ENCODE assay signal across 11 cellular contexts in the genomic region with DNA sequence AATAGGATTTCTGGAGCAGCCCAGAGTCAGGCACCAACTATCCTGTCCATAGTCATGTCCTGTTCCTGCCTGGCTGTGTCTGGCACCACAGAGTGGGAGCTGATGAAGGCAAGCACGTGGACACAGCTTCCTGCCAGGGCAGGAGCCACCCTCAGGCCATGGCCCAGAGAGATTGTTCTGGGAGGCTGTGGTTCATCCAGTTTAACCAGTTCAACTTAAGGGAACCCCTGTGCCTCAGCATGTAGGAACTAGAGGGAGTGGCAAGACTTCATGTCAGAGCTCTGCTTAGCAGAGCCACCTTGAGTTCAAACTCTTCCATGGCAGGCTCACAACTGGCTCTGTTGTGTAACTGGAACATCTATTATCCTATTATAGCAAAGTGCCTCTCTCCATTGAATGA.
A peak's percentile ranks its signal among the peaks of the same experiment; 100 is the strongest.
DNase-seq lines count a peak whose midpoint lies in the region; ATAC-seq, FAIRE-seq and TF ChIP-seq lines count a peak whose summit lies in the region.
"Had no signal": no experiment of that assay in that cellular context is flagged by ENCODE, and none has a peak within 500 bp of the region (broad histone marks: within the 10 kb centered on the region; RNA-seq: fewer than 3 reads in every experiment).

No MANE protein-coding gene starts in this region.

- H3K27ac ChIP-seq in AG04450 (ENCODE audit: low read depth, low read length) (no peak overlapping the region), Karpas-422 (ENCODE audit: low read length) (no peak overlapping the region), H1 (ENCODE audit: low read depth, low read length) (no peak overlapping the region), liver (ENCODE audit: low read depth in 1 of 2, low read length in 2 of 2) (no peak overlapping the region)

- no peak overlapping the region for H2BK20ac ChIP-seq in H1 (ENCODE audit: low read length)

- H4K8ac ChIP-seq in H1 (ENCODE audit: extremely low read depth, insufficient read depth, low read length), result no peak overlapping the region

- TF ChIP-seq EP300 in H1 (IDR thresholded peaks at IDR 0.05; ENCODE audit: borderline replicate concordance in 1 of 2, low read depth in 2 of 2, low read length in 2 of 2), result no peak

- H3K56ac ChIP-seq in H1 (replicated peaks; ENCODE audit: insufficient read length, low read depth, low read length), result no peak overlapping the region

- H2BK12ac ChIP-seq in H1 (ENCODE audit: low read depth, low read length), result peak overlapping the region; percentile 11; the same call in 1 of the 2 replicates

- H4K20me1 ChIP-seq in Karpas-422 (ENCODE audit: insufficient read depth, low read depth, low read length), result no peaks in the 10 kb centered on the region
- no peaks in the 10 kb centered on the region for H4K20me1 ChIP-seq in H1 (replicated peaks in 1 of 2; ENCODE audit: control insufficient read depth in 1 of 2, insufficient read depth in 2 of 2, low read length in 2 of 2)

- no peak overlapping the region for H3K18ac ChIP-seq in H1 (ENCODE audit: extremely low read depth, low read length)

- CTCF ChIA-PET in AG04450 (lab: Charles Lee), result interaction anchor here (1.7 kb wide), 1 partner anchor 138 kb away, joined by 5 read pairs; no protein-coding TSS in a partner anchor
- CTCF ChIA-PET in H1 (lab: Charles Lee; ENCODE audit: partially characterized antibody), result interaction anchor here (0.9 to 2.5 kb wide), 12 partner anchors 9 to 289 kb away, joined by 3 to 12 read pairs (median 4); no protein-coding TSS in a partner anchor

- 0 out of 2 replicates have a peak overlapping the region, but pooled peaks have one; percentile 46 for H2BK15ac ChIP-seq in H1 (ENCODE audit: low read length)

- H2AFZ ChIP-seq in Karpas-422 (ENCODE audit: low read length), result no peak overlapping the region
- peak overlapping the region; percentile 78; the same call in 1 of the 2 replicates for H2AFZ ChIP-seq in H1 (ENCODE audit: low read length)

- 67% methylated on average over 1 of the region's 1 CpG; no CpG with 5 or more reads in 1 of the 2 experiments for WGBS in H1 (ENCODE audit: extremely low coverage in 1 of 2, insufficient coverage in 1 of 2, insufficient read length in 1 of 2, insufficient replicate concordance in 2 of 2, low coverage in 1 of 2, low lambda C conversion rate in 2 of 2, missing lambda C conversion rate in 1 of 2), 2 experiments
- WGBS in liver, result 60% methylated on average over 1 of the region's 1 CpG

- H2BK5ac ChIP-seq in H1 (ENCODE audit: low read depth, low read length), result no peak overlapping the region; the same call in 1 of the 2 replicates

- H3K4me1 ChIP-seq in Karpas-422 (ENCODE audit: low read length) (no peaks in the 10 kb centered on the region), H1 (replicated peaks in 1 of 4; ENCODE audit: control insufficient read depth in 3 of 4, insufficient read depth in 4 of 4, low read length in 3 of 4) (peaks cover 2 to 10% (median 6%) of the 10 kb centered on the region in 4 experiments; a peak in 5 of 7 replicates), liver (ENCODE audit: control insufficient read depth in 4 of 4, insufficient read depth in 4 of 4, low read length in 3 of 4) (peaks cover 0 to 4% (median 0%) of the 10 kb centered on the region in 4 donors)

- H4K91ac ChIP-seq in H1 (replicated peaks; ENCODE audit: insufficient read length, low read length), result no peak overlapping the region

- peaks cover 2% of the 10 kb centered on the region; the same call in 1 of the 2 replicates for H3K9me3 ChIP-seq in AG04450 (ENCODE audit: control insufficient read depth, insufficient read depth, low read length)
- H3K9me3 ChIP-seq in Karpas-422 (ENCODE audit: low read length), result no peaks in the 10 kb centered on the region
- no peaks in the 10 kb centered on the region for H3K9me3 ChIP-seq in H1 (ENCODE audit: insufficient read depth in 2 of 2, low read depth in 1 of 2, low read length in 1 of 2)
- H3K9me3 ChIP-seq in liver (ENCODE audit: control insufficient read depth in 4 of 4, low read length in 3 of 4), result no peaks in the 10 kb centered on the region

- no peak for FAIRE-seq in H1 (lab: Jason Lieb, UNC)
- FAIRE-seq: K562 had no signal

- no peak overlapping the region for H3K4ac ChIP-seq in H1 (replicated peaks; ENCODE audit: insufficient read length, low read depth, low read length)

- no peak overlapping the region for H3K9ac ChIP-seq in Karpas-422 (ENCODE audit: low read length)
- H3K9ac ChIP-seq in H1 (replicated peaks in 1 of 4; ENCODE audit: extremely low read depth in 1 of 4, low read depth in 3 of 4, low read length in 3 of 4), result no peak overlapping the region
- no peak overlapping the region for H3K9ac ChIP-seq in liver (ENCODE audit: low read depth in 1 of 2, low read length in 2 of 2)

- no peaks in the 10 kb centered on the region for H3K9me2 ChIP-seq in Karpas-422 (replicated peaks; ENCODE audit: insufficient read depth, low read length)

- TF ChIP-seq CTCF in AG04450 (IDR thresholded peaks at IDR 0.05; ENCODE audit: low read depth, low read length), result peak; percentile 25
- TF ChIP-seq CTCF in H1 (IDR thresholded peaks at IDR 0.05; ENCODE audit: control extremely low read depth in 1 of 3, insufficient read depth in 1 of 3, low read depth in 1 of 3, low read length in 3 of 3), result peak in 2 of 3 experiments; percentile 41 to 57; a peak in 2 of 4 replicates
- no peak for TF ChIP-seq CTCF in liver (IDR thresholded peaks at IDR 0.05; ENCODE audit: low read depth, low read length, missing input control)

- no peaks in the 10 kb centered on the region for H3K36me3 ChIP-seq in Karpas-422 (ENCODE audit: insufficient read depth, low read length)
- H3K36me3 ChIP-seq in H1 (ENCODE audit: control insufficient read depth in 2 of 4, insufficient read depth in 4 of 4, low read length in 3 of 4), result no peaks in the 10 kb centered on the region
- no peaks in the 10 kb centered on the region for H3K36me3 ChIP-seq in liver (ENCODE audit: control insufficient read depth in 4 of 4, insufficient read depth in 3 of 4, low read depth in 1 of 4, low read length in 3 of 4)

- TF ChIP-seq POLR2A in H1 (IDR thresholded peaks at IDR 0.05; ENCODE audit: control extremely low read depth in 1 of 2, low read depth in 2 of 2, low read length in 2 of 2), result no peak

- no peaks in the 10 kb centered on the region for H3K27me3 ChIP-seq in AG04450 (ENCODE audit: control insufficient read depth, insufficient read depth, low read length)
- H3K27me3 ChIP-seq in Karpas-422 (ENCODE audit: low read length), result no peaks in the 10 kb centered on the region
- no peaks in the 10 kb centered on the region for H3K27me3 ChIP-seq in H1 (replicated peaks in 1 of 4; ENCODE audit: control insufficient read depth in 3 of 4, extremely low read depth in 1 of 4, insufficient read depth in 3 of 4, low read length in 3 of 4)
- no peaks in the 10 kb centered on the region for H3K27me3 ChIP-seq in liver (ENCODE audit: control insufficient read depth in 4 of 4, insufficient read depth in 4 of 4, low read length in 3 of 4)

- H3K4me3 ChIP-seq in AG04450 (ENCODE audit: low read depth, low read length) (no peak overlapping the region), Karpas-422 (ENCODE audit: low read length) (no peak overlapping the region), H1 (ENCODE audit: extremely low read depth in 1 of 4, insufficient read depth in 2 of 4, low read depth in 3 of 4, low read length in 4 of 4) (no peak overlapping the region), liver (ENCODE audit: low read depth in 1 of 3, low read length in 3 of 3) (no peak overlapping the region)
- H3K4me3 ChIP-seq: K562 had no signal

- no peak for ATAC-seq in GM18502 (IDR thresholded peaks at IDR 0.05; ENCODE audit: poor library complexity, unreplicated experiment)
- ATAC-seq: activated naive CD8-positive, alpha-beta T cell treated with anti-CD3 and anti-CD28 coated beads, Interleukin-2, amount 50 U/mL, for 24 hours; K562; T-helper 17 cell had no signal

- no peak overlapping the region for H2AK5ac ChIP-seq in H1 (ENCODE audit: low read depth, low read length)

- POLR2A ChIA-PET in AG04450 (lab: Yijun Ruan, JAX) (no interaction called here), H1 (lab: Charles Lee; ENCODE audit: partially characterized antibody) (interaction anchor here (1.2 kb wide), 1 partner anchor 17 kb away, joined by 3 read pairs; no protein-coding TSS in a partner anchor)

- no peaks in the 10 kb centered on the region for H3K23me2 ChIP-seq in H1 (ENCODE audit: low read depth, low read length)

- H3K79me1 ChIP-seq in H1 (ENCODE audit: low read depth, low read length), result no peaks in the 10 kb centered on the region

- H3K14ac ChIP-seq in H1 (ENCODE audit: insufficient read length), result no peak overlapping the region

- H3K4me2 ChIP-seq in Karpas-422 (ENCODE audit: low read depth, low read length, poor library complexity, severe bottlenecking) (no peak overlapping the region), H1 (ENCODE audit: insufficient read depth in 1 of 2, low read depth in 2 of 2, low read length in 2 of 2) (no peak overlapping the region)

- DNase-seq in AG04450 (ENCODE audit: low read depth, low spot score), result no peak
- peak; percentile 41 for DNase-seq in Karpas-422
- DNase-seq in H1 (ENCODE audit: low read depth in 1 of 2, low spot score in 2 of 2), result peak in 1 of 2 experiments; percentile 46
- DNase-seq in NCI-H1694 (lab: John Stamatoyannopoulos, UW), result no peak
- no peak for DNase-seq in NCI-H2196 (lab: John Stamatoyannopoulos, UW; ENCODE audit: unreplicated experiment)
- DNase-seq in amniotic stem cell (lab: John Stamatoyannopoulos, UW), result no peak
- DNase-seq: activated naive CD8-positive, alpha-beta T cell treated with anti-CD3 and anti-CD28 coated beads, Interleukin-2, amount 50 U/mL, for 24 hours; T-helper 17 cell had no signal

- H3K79me2 ChIP-seq in Karpas-422 (ENCODE audit: low read length) (no peaks in the 10 kb centered on the region), H1 (ENCODE audit: control insufficient read depth in 1 of 2, insufficient read depth in 2 of 2, low read length in 2 of 2) (no peaks in the 10 kb centered on the region)

- TF ChIP-seq RAD21 in H1 (IDR thresholded peaks at IDR 0.05 in 1 of 2, conservative IDR thresholded peaks at IDR 0.05 in 1 of 2; ENCODE audit: low read depth in 2 of 2, low read length in 2 of 2) (peak; percentile 47 to 66), liver (IDR thresholded peaks at IDR 0.05) (peak; percentile 41 to 66)

- no peak overlapping the region for H3K23ac ChIP-seq in H1 (ENCODE audit: insufficient read length)

- no peak overlapping the region for H4K5ac ChIP-seq in H1 (ENCODE audit: insufficient read length, low read depth, low read length)

- H2BK120ac ChIP-seq in H1 (replicated peaks; ENCODE audit: low read depth, low read length), result no peak overlapping the region

TF ChIP-seq in H1, 55 proteins besides CTCF, POLR2A, EP300 and RAD21 (continues in another document):
- TF ChIP-seq CHD1 (IDR thresholded peaks at IDR 0.05; ENCODE audit: low read depth, low read length) (no peak), NRF1 (IDR thresholded peaks at IDR 0.05; ENCODE audit: low read depth, low read length) (no peak), TEAD4 (IDR thresholded peaks at IDR 0.05; ENCODE audit: low read depth, low read length) (no peak)

TF ChIP-seq in liver, 16 proteins besides CTCF, POLR2A, EP300 and RAD21 (continues in another document):
- TF ChIP-seq FOXA2 (IDR thresholded peaks at IDR 0.05) (no peak), HNF4G (IDR thresholded peaks at IDR 0.05) (no peak), JUND (IDR thresholded peaks at IDR 0.05) (no peak), SP1 (IDR thresholded peaks at IDR 0.05) (no peak), GABPA (IDR thresholded peaks at IDR 0.05 in 1 of 2, conservative IDR thresholded peaks at IDR 0.05 in 1 of 2) (no peak)
